Comparison of ENCODE assay signal across 8 cellular contexts in genomic region chr19:16376649-16377048, GRCh38. TPM values are rescaled to one million over a fixed set of nuclear protein-coding genes. Genes with fewer than 3 reads are reported as not detected.
A peak's percentile ranks its signal among the peaks of the same experiment; 100 is the strongest.
DNase-seq lines count a peak whose midpoint lies in the region; ATAC-seq and TF ChIP-seq lines count a peak whose summit lies in the region.

No MANE protein-coding gene starts in this region.

- no peak overlapping the region for H3K4me3 ChIP-seq in GM06990 (replicated peaks; ENCODE audit: low read depth, low read length)
- no peak overlapping the region for H3K4me3 ChIP-seq in LNCaP clone FGC (ENCODE audit: low read depth, low read length)
- H3K4me3 ChIP-seq in coronary artery: no peak overlapping the region
- no peak overlapping the region for H3K4me3 ChIP-seq in stomach

- no peaks in the 10 kb centered on the region for H3K9me3 Mint-ChIP-seq in central memory CD8-positive, alpha-beta T cell
- H3K9me3 Mint-ChIP-seq in osteocyte (ENCODE audit: unreplicated experiment): no peaks in the 10 kb centered on the region

- H3K9me3 ChIP-seq in stomach: no peaks in the 10 kb centered on the region

- no peaks in the 10 kb centered on the region for H3K27me3 Mint-ChIP-seq in central memory CD8-positive, alpha-beta T cell
- no peaks in the 10 kb centered on the region for H3K27me3 Mint-ChIP-seq in osteocyte (ENCODE audit: unreplicated experiment)

- no peak for TF ChIP-seq EP300 in stomach (IDR thresholded peaks at IDR 0.05)

- ATAC-seq in central memory CD8-positive, alpha-beta T cell (replicated peaks; ENCODE audit: extremely low read depth, poor library complexity, severe bottlenecking): no peak

- H3K36me3 Mint-ChIP-seq in central memory CD8-positive, alpha-beta T cell (ENCODE audit: insufficient read depth): peaks cover 11% of the 10 kb centered on the region
- H3K36me3 Mint-ChIP-seq in osteocyte (ENCODE audit: unreplicated experiment): peaks cover 23% of the 10 kb centered on the region

- TF ChIP-seq CTCF in GM06990 (IDR thresholded peaks at IDR 0.05; ENCODE audit: insufficient read depth, low read length, poor library complexity, severe bottlenecking) (peak; percentile 68), LNCaP clone FGC (IDR thresholded peaks at IDR 0.05; ENCODE audit: control insufficient read depth, extremely low read depth, insufficient read depth) (peak; percentile 51), osteocyte (IDR thresholded peaks at IDR 0.05) (peak; percentile 49), coronary artery (IDR thresholded peaks at IDR 0.05) (no peak), stomach (IDR thresholded peaks at IDR 0.05) (peak in 2 of 7 experiments; percentile 13 to 17)

- peaks cover 28 to 43% (median 29%) of the 10 kb centered on the region in 4 donors for H3K4me1 ChIP-seq in stomach

- H3K4me3 Mint-ChIP-seq in central memory CD8-positive, alpha-beta T cell: no peak overlapping the region
- no peak overlapping the region for H3K4me3 Mint-ChIP-seq in osteocyte (ENCODE audit: unreplicated experiment)

- peak overlapping the region; percentile 54 for H3K27ac Mint-ChIP-seq in central memory CD8-positive, alpha-beta T cell (ENCODE audit: low read depth)
- H3K27ac Mint-ChIP-seq in osteocyte (ENCODE audit: unreplicated experiment): no peak overlapping the region

- no peaks in the 10 kb centered on the region for H3K27me3 ChIP-seq in GM06990 (replicated peaks; ENCODE audit: control insufficient read depth, insufficient read depth, low read length)
- no peaks in the 10 kb centered on the region for H3K27me3 ChIP-seq in stomach

- H3K36me3 ChIP-seq in GM06990 (ENCODE audit: control insufficient read depth, insufficient read depth, low read length): peaks cover 17% of the 10 kb centered on the region
- H3K36me3 ChIP-seq in stomach: peaks cover 17 to 62% (median 48%) of the 10 kb centered on the region in 4 donors

- DNase-seq in GM06990 (ENCODE audit: extremely low read depth, insufficient read length) (no peak), LNCaP clone FGC (ENCODE audit: low read depth) (no peak), osteocyte (ENCODE audit: extremely low spot score, unreplicated experiment) (no peak), coronary artery (ENCODE audit: low spot score) (no peak), stomach (no peak), SK-N-DZ (ENCODE audit: low spot score) (no peak), hepatic stellate cell (ENCODE audit: low spot score) (no peak)
- DNase-seq in central memory CD8-positive, alpha-beta T cell (ENCODE audit: low spot score in 2 of 2): no peak

- H3K4me1 Mint-ChIP-seq in central memory CD8-positive, alpha-beta T cell: peaks cover 56% of the 10 kb centered on the region
- H3K4me1 Mint-ChIP-seq in osteocyte (ENCODE audit: unreplicated experiment): peaks cover 17% of the 10 kb centered on the region

- 81 to 93% (median 88%) methylated on average over 4 to 18 of the region's 18 CpGs for WGBS in stomach, 5 donors

- intact Hi-C loops in stomach (cut with DNase I; ENCODE audit: low total_unique reads): no loop called here

- H3K27ac ChIP-seq in coronary artery: no peak overlapping the region
- peak overlapping the region in 2 of 5 donors; percentile 6 to 11 for H3K27ac ChIP-seq in stomach

- TF ChIP-seq POLR2A in stomach (IDR thresholded peaks at IDR 0.05): no peak

RNA-seq across cellular contexts. Expression of gene KLF2, which starts 52.0 kb away (rescaled TPM):
- 41.4 and 55.5 TPM in 2 replicates for total RNA-seq in osteocyte
- total RNA-seq in stomach: 100 to 1,000 TPM in 1 of 5 donors, 10 to 100 TPM in 4; 31.0 to 107 (median 72.3) TPM
- polyA plus RNA-seq in stomach: 10 to 100 TPM in 2 of 3 donors, 1 to 10 TPM in 1; 9.5 to 69.5 (median 16.7) TPM
- not detected in 2 replicates for polyA plus RNA-seq in SK-N-DZ (2014; cell fraction: cytosol; rRNA removed)
- not detected in 2 replicates for polyA plus RNA-seq in SK-N-DZ (2014; cell fraction: nucleus; rRNA removed)
